In genomic region chr10:130339911-130340310, GRCh38 we compare ENCODE assay signal across 30 cellular contexts.
"Had no signal": no experiment of that assay in that cellular context is flagged by ENCODE, and none has a peak within 500 bp of the region (broad histone marks: within the 10 kb centered on the region; RNA-seq: fewer than 3 reads in every experiment).

No MANE protein-coding gene starts in this region.

- H3K36me3 Mint-ChIP-seq: immature natural killer cell; mesothelial cell of epicardium; naive B cell; natural killer cell; neural progenitor cell; stimulated activated naive B cell treated with anti-CD40 and anti-IgM and Interleukin-4, amounts not matched to agents 10 μg/mL and 1 μg/mL and 100 μg/mL, for 72 hours had no signal

- H3K4me1 Mint-ChIP-seq: immature natural killer cell; mesothelial cell of epicardium; naive B cell; natural killer cell; nephron progenitor cell; neural progenitor cell; stimulated activated naive B cell treated with anti-CD40 and anti-IgM and Interleukin-4, amounts not matched to agents 10 μg/mL and 1 μg/mL and 100 μg/mL, for 72 hours had no signal

- H3K4me3 ChIP-seq: heart left ventricle, left lung, lung, neural progenitor cell, ovary, skin epidermis, stomach, testis, thyroid gland, transverse colon, upper lobe of right lung had no signal

- H3K27ac Mint-ChIP-seq: immature natural killer cell; mesothelial cell of epicardium; naive B cell; natural killer cell; nephron progenitor cell; neural progenitor cell; progenitor cell of endocrine pancreas; stimulated activated naive B cell treated with anti-CD40 and anti-IgM and Interleukin-4, amounts not matched to agents 10 μg/mL and 1 μg/mL and 100 μg/mL, for 72 hours had no signal

- H3K27ac ChIP-seq: heart left ventricle, left lung, neural progenitor cell, neutrophil, ovary, skin epidermis, stomach, testis, thyroid gland, transverse colon, upper lobe of right lung had no signal

- ATAC-seq: heart left ventricle; left colon; left lung; natural killer cell; right cardiac atrium; sciatic nerve; stimulated activated naive B cell treated with anti-CD40 and anti-IgM and Interleukin-4, amounts not matched to agents 10 μg/mL and 1 μg/mL and 100 μg/mL, for 72 hours; stimulated activated naive CD8-positive, alpha-beta T cell treated with anti-CD3 and anti-CD28 coated beads, Interleukin-15, Interleukin-2, amounts not matched to agents 100 U/mL and 50 U/mL, for 24 hours; upper lobe of right lung had no signal

- H3K9me3 Mint-ChIP-seq: immature natural killer cell; mesothelial cell of epicardium; natural killer cell; nephron progenitor cell; neural progenitor cell; stimulated activated naive B cell treated with anti-CD40 and anti-IgM and Interleukin-4, amounts not matched to agents 10 μg/mL and 1 μg/mL and 100 μg/mL, for 72 hours had no signal

- H3K4me3 Mint-ChIP-seq: immature natural killer cell; mesothelial cell of epicardium; natural killer cell; nephron progenitor cell; neural progenitor cell; stimulated activated naive B cell treated with anti-CD40 and anti-IgM and Interleukin-4, amounts not matched to agents 10 μg/mL and 1 μg/mL and 100 μg/mL, for 72 hours had no signal

- DNase-seq: heart left ventricle; hypothalamus; immature natural killer cell; left colon; mesendoderm; naive B cell; natural killer cell; nephron progenitor cell; occipital lobe; ovary; right cardiac atrium; stimulated activated CD4-positive, alpha-beta T cell treated with anti-CD3 and anti-CD28 coated beads, Interleukin-12 subunit alpha, Interleukin-12 subunit beta, amount 100 ng/mL, for 4 hours; stimulated activated CD4-positive, alpha-beta T cell treated with anti-CD3 and anti-CD28 coated beads, Interleukin-15, amount 100 ng/mL, for 24 hours; stimulated activated CD4-positive, alpha-beta T cell treated with anti-CD3 and anti-CD28 coated beads, Interleukin-2, amount 100 ng/mL, for 24 hours; stimulated activated CD4-positive, alpha-beta T cell treated with anti-CD3 and anti-CD28 coated beads, Interleukin-4, amount 100 ng/mL, for 1 hour; stimulated activated naive B cell treated with anti-CD40 and anti-IgM and Interleukin-4, amounts not matched to agents 10 μg/mL and 1 μg/mL and 100 μg/mL, for 72 hours; stimulated activated naive CD8-positive, alpha-beta T cell treated with anti-CD3 and anti-CD28 coated beads, Interleukin-15, Interleukin-2, amounts not matched to agents 100 U/mL and 50 U/mL, for 24 hours; stomach; testis; thyroid gland; transverse colon; upper lobe of right lung had no signal
